In the genomic region with DNA sequence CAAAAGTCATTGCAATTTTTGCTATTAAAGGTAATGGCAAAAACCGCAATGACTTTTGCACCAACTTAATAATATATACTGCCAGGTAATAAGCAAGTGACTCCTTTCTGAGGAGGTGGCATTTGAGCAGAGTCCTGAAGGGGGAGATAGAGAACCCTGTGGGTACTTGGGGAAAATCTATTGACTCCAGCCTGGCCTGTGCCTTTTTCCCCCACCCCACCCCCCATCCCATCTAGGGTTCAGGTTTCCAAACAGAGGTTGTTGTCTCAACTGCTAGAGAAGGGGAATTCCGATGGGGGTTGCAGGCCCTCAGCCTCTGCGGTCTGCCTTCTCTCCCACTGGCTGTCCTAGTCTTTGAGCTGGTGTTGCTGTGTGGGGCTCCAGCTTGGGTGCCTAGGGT, we compare ENCODE assay signal across 9 cellular contexts. TPM values are rescaled to one million over a fixed set of nuclear protein-coding genes. Genes with fewer than 3 reads are reported as not detected.
DNase-seq lines count a peak whose midpoint lies in the region; ATAC-seq and TF ChIP-seq lines count a peak whose summit lies in the region.
"Had no signal": no experiment of that assay in that cellular context is flagged by ENCODE, and none has a peak within 500 bp of the region (broad histone marks: within the 10 kb centered on the region; RNA-seq: fewer than 3 reads in every experiment).

No MANE protein-coding gene starts in this region.

- TF ChIP-seq CTCF in GM12874 (IDR thresholded peaks at IDR 0.05; ENCODE audit: insufficient read depth, low read depth, low read length) = peak; percentile 59
- peak; percentile 52 for TF ChIP-seq CTCF in Loucy (conservative IDR thresholded peaks at IDR 0.05; ENCODE audit: low read length)

- no peak overlapping the region for H3K4me2 ChIP-seq in Loucy (ENCODE audit: low read depth, low read length, poor library complexity, severe bottlenecking)

- H3K4me3 ChIP-seq in Loucy (ENCODE audit: low read length, poor library complexity, severe bottlenecking) = no peak overlapping the region

- no peaks in the 10 kb centered on the region for H3K79me2 ChIP-seq in Loucy (ENCODE audit: insufficient read depth, low read length)

- H3K9me3 ChIP-seq in Loucy (ENCODE audit: insufficient read depth, low read depth, low read length) = no peaks in the 10 kb centered on the region

- no peaks in the 10 kb centered on the region for H3K27me3 ChIP-seq in Loucy (ENCODE audit: insufficient read depth, low read length, poor library complexity, severe bottlenecking)

- H3K9me2 ChIP-seq in Loucy (replicated peaks; ENCODE audit: low read depth, low read length) = no peaks in the 10 kb centered on the region

- H3K4me1 Mint-ChIP-seq in activated T-cell treated with anti-CD3 and anti-CD28 coated beads, Interleukin-2, amount 50 U/mL, for 72 hours (ENCODE audit: low read depth) = peaks cover 4% of the 10 kb centered on the region

- no peaks in the 10 kb centered on the region for H3K4me1 ChIP-seq in Loucy (ENCODE audit: insufficient read depth, low read length, poor library complexity, severe bottlenecking)

- no peak overlapping the region for H2AFZ ChIP-seq in Loucy (ENCODE audit: low read length)

- H3K36me3 ChIP-seq in Loucy (ENCODE audit: insufficient read depth, low read length) = no peaks in the 10 kb centered on the region

- no peaks in the 10 kb centered on the region for H3K9me3 Mint-ChIP-seq in activated T-cell treated with anti-CD3 and anti-CD28 coated beads, Interleukin-2, amount 50 U/mL, for 72 hours

- no peaks in the 10 kb centered on the region for H3F3A ChIP-seq in Loucy (ENCODE audit: low read depth)

- no peaks in the 10 kb centered on the region for H4K20me1 ChIP-seq in Loucy (ENCODE audit: insufficient read depth, low read length, poor library complexity, severe bottlenecking)

- H3K27ac Mint-ChIP-seq in activated T-cell treated with anti-CD3 and anti-CD28 coated beads, Interleukin-2, amount 50 U/mL, for 72 hours = no peak overlapping the region
- H3K27ac Mint-ChIP-seq: immature natural killer cell had no signal

- no peak overlapping the region for H3K4me3 Mint-ChIP-seq in activated T-cell treated with anti-CD3 and anti-CD28 coated beads, Interleukin-2, amount 50 U/mL, for 72 hours
- H3K4me3 Mint-ChIP-seq: immature natural killer cell had no signal

- H3K36me3 Mint-ChIP-seq in activated T-cell treated with anti-CD3 and anti-CD28 coated beads, Interleukin-2, amount 50 U/mL, for 72 hours (ENCODE audit: insufficient read depth in 2 of 2) = peaks cover 0 to 3% of the 10 kb centered on the region in 2 donors

- no peak overlapping the region for H3K9ac ChIP-seq in Loucy (ENCODE audit: low read depth, low read length, poor library complexity, severe bottlenecking)

- ATAC-seq in activated T-cell treated with anti-CD3 and anti-CD28 coated beads, Interleukin-2, amount 50 U/mL, for 72 hours (replicated peaks in 1 of 2) = peak; percentile 62 to 64
- ATAC-seq in left lobe of liver = peak; percentile 67

- H3K27me3 Mint-ChIP-seq in activated T-cell treated with anti-CD3 and anti-CD28 coated beads, Interleukin-2, amount 50 U/mL, for 72 hours (ENCODE audit: low read depth) = no peaks in the 10 kb centered on the region

- DNase-seq in AG20443 (ENCODE audit: low spot score) (peak; percentile 17), left lobe of liver (ENCODE audit: low spot score) (no peak), NCI-H1105 (lab: John Stamatoyannopoulos, UW) (no peak), medulla oblongata (ENCODE audit: extremely low spot score) (no peak), nucleus accumbens (lab: John Stamatoyannopoulos, UW) (no peak)
- peak; percentile 17 to 31 for DNase-seq in activated T-cell treated with anti-CD3 and anti-CD28 coated beads, Interleukin-2, amount 50 U/mL, for 72 hours

RNA-seq across cellular contexts. Expression of a gene that starts 11.5 kb away (rescaled TPM):
- total RNA-seq in activated T-cell treated with anti-CD3 and anti-CD28 coated beads, Interleukin-2, amount 50 U/mL, for 72 hours = 10 to 100 TPM; 11.5 to 11.6 TPM
- total RNA-seq in left lobe of liver = 1.9 TPM

RNA-seq across cellular contexts. Expression of a gene that starts 24.9 kb away (rescaled TPM):
- total RNA-seq in activated T-cell treated with anti-CD3 and anti-CD28 coated beads, Interleukin-2, amount 50 U/mL, for 72 hours = 100 to 1,000 TPM; 294 to 304 TPM
- 21.5 TPM for total RNA-seq in left lobe of liver

RNA-seq across cellular contexts. Expression of a gene that starts 32.3 kb away (rescaled TPM):
- 10 to 100 TPM; 83.2 to 93.6 TPM for total RNA-seq in activated T-cell treated with anti-CD3 and anti-CD28 coated beads, Interleukin-2, amount 50 U/mL, for 72 hours
- 43.3 TPM for total RNA-seq in left lobe of liver

RNA-seq across cellular contexts. Expression of a gene that starts 51.2 kb away (rescaled TPM):
- total RNA-seq in activated T-cell treated with anti-CD3 and anti-CD28 coated beads, Interleukin-2, amount 50 U/mL, for 72 hours = 10 to 100 TPM; 20.7 to 40.1 TPM
- 5.9 TPM for total RNA-seq in left lobe of liver

Comparison
In these comparisons a context has a peak if more than half of its experiments do, and no peak if none do; other contexts are left out.
1. DNase-seq: peak in AG20443 (single experiment) and activated T-cell treated with anti-CD3 and anti-CD28 coated beads, Interleukin-2, amount 50 U/mL, for 72 hours (2 of 2); none in left lobe of liver (single experiment), NCI-H1105 (single experiment), medulla oblongata (single experiment) and nucleus accumbens (0 of 56).
2. RNA of a gene that starts 24.9 kb away (total RNA-seq): 294 to 304 TPM in activated T-cell treated with anti-CD3 and anti-CD28 coated beads, Interleukin-2, amount 50 U/mL, for 72 hours; 21.5 TPM in left lobe of liver (single experiment); every median in the first group is over 10 times any median in the second.